15 cellular contexts compared by ENCODE assay signal in genomic region chr1:66415326-66415725, GRCh38.
A peak's percentile ranks its signal among the peaks of the same experiment; 100 is the strongest.
DNase-seq lines count a peak whose midpoint lies in the region; TF ChIP-seq lines count a peak whose summit lies in the region.
"Had no signal": no experiment of that assay in that cellular context is flagged by ENCODE, and none has a peak within 500 bp of the region (broad histone marks: within the 10 kb centered on the region; RNA-seq: fewer than 3 reads in every experiment).

No MANE protein-coding gene starts in this region.

- H3K4me3 ChIP-seq in mammary epithelial cell (replicated peaks in 1 of 3; ENCODE audit: insufficient read depth in 1 of 3, low read depth in 2 of 3, low read length in 3 of 3) = no peak overlapping the region
- H3K4me3 ChIP-seq: BLaER1 treated with 17β-estradiol and CSF1 and Interleukin-3, amounts not matched to agents 10 nM and 100 nM; HAP-1; K562 had no signal

- WGBS in mammary epithelial cell (ENCODE audit: low coverage, missing lambda C conversion rate) = 44% methylated on average over 1 of the region's 1 CpG

- H3K4me1 Mint-ChIP-seq in MCF 10A (ENCODE audit: insufficient read depth, unreplicated experiment) = peaks cover 13% of the 10 kb centered on the region

- no peaks in the 10 kb centered on the region for H3K4me1 ChIP-seq in mammary epithelial cell (ENCODE audit: insufficient read depth, low read length)
- H3K4me1 ChIP-seq: HAP-1 had no signal

- in situ Hi-C loops in mammary epithelial cell (cut with MboI; ENCODE audit: low sequenced_read_pairs in 2 of 2) (no loop called here), KBM-7 (cut with MboI; ENCODE audit: low pct_unique_long_range_greater_than_20kb, low sequenced_read_pairs) (no loop called here)

- no peak overlapping the region for H3K27ac ChIP-seq in mammary epithelial cell (ENCODE audit: insufficient read depth, low read depth, low read length)
- H3K27ac ChIP-seq: BLaER1 treated with 17β-estradiol and CSF1 and Interleukin-3, amounts not matched to agents 10 nM and 100 nM had no signal

- no peaks in the 10 kb centered on the region for H3K9me3 ChIP-seq in mammary epithelial cell (replicated peaks; ENCODE audit: insufficient read depth, low read length)

- no peaks in the 10 kb centered on the region for H3K27me3 Mint-ChIP-seq in MCF 10A (ENCODE audit: insufficient read depth, unreplicated experiment)
- H3K27me3 Mint-ChIP-seq: CD4-positive, alpha-beta T cell had no signal

- no peaks in the 10 kb centered on the region for H3K36me3 ChIP-seq in mammary epithelial cell (ENCODE audit: insufficient read depth, low read length)
- H3K36me3 ChIP-seq: HAP-1 had no signal

- intact Hi-C loops in MCF 10A (cut with micrococcal nuclease) (no loop called here), mammary epithelial cell (cut with micrococcal nuclease) (no loop called here)

- dilution Hi-C loops in mammary epithelial cell (cut with HindIII; ENCODE audit: low sequenced_read_pairs) = no loop called here

- no peaks in the 10 kb centered on the region for H3K79me2 ChIP-seq in mammary epithelial cell (ENCODE audit: insufficient read depth, low read length)

- H3K36me3 Mint-ChIP-seq in MCF 10A (ENCODE audit: insufficient read depth, unreplicated experiment) = no peaks in the 10 kb centered on the region

- no peak overlapping the region for H3K9ac ChIP-seq in mammary epithelial cell (ENCODE audit: insufficient read depth, low read length)
- H3K9ac ChIP-seq: BLaER1 treated with 17β-estradiol and CSF1 and Interleukin-3, amounts not matched to agents 10 nM and 100 nM had no signal

- H3K9me3 Mint-ChIP-seq in MCF 10A (ENCODE audit: unreplicated experiment) = peaks cover 27% of the 10 kb centered on the region

- H3K27ac Mint-ChIP-seq in MCF 10A (ENCODE audit: low read depth, unreplicated experiment) = peak overlapping the region; percentile 17
- H3K27ac Mint-ChIP-seq: CD4-positive, alpha-beta T cell; HFFc6 had no signal

- no peak overlapping the region for H3K4me3 Mint-ChIP-seq in MCF 10A (ENCODE audit: unreplicated experiment)
- H3K4me3 Mint-ChIP-seq: CD4-positive, alpha-beta T cell; HFFc6 had no signal

- no peaks in the 10 kb centered on the region for H4K20me1 ChIP-seq in mammary epithelial cell (ENCODE audit: insufficient read depth, low read length)
- H4K20me1 ChIP-seq: BLaER1 treated with 17β-estradiol and CSF1 and Interleukin-3, amounts not matched to agents 10 nM and 100 nM had no signal

- POLR2A ChIA-PET in MCF 10A (lab: Yijun Ruan, JAX) = no interaction called here

- no peak overlapping the region for H2AFZ ChIP-seq in mammary epithelial cell (ENCODE audit: low read depth, low read length)

- H3K4me2 ChIP-seq in mammary epithelial cell (ENCODE audit: insufficient read depth, low read depth, low read length) = no peak overlapping the region

- peaks cover 2% of the 10 kb centered on the region for H3K27me3 ChIP-seq in mammary epithelial cell (ENCODE audit: insufficient read depth, low read length)

- CTCF ChIA-PET in MCF 10A (lab: Yijun Ruan, JAX) = interaction anchor here (0.7 to 1.1 kb wide), 2 partner anchors 30 to 144 kb away, joined by 3 to 4 read pairs; no protein-coding TSS in a partner anchor
- CTCF ChIA-PET in mammary epithelial cell (lab: Charles Lee; ENCODE audit: low non-redundant PET) = interaction anchor here (0.6 kb wide), 1 partner anchor 21 kb away, joined by 3 read pairs; no protein-coding TSS in a partner anchor

- TF ChIP-seq CTCF in MCF 10A (IDR thresholded peaks at IDR 0.05; ENCODE audit: unreplicated experiment) (no peak), mammary epithelial cell (conservative IDR thresholded peaks at IDR 0.05 in 1 of 2, IDR thresholded peaks at IDR 0.05 in 1 of 2; ENCODE audit: extremely low read depth in 1 of 2, insufficient read depth in 1 of 2, low read depth in 1 of 2, low read length in 2 of 2) (no peak)

- DNase-seq in MCF 10A (ENCODE audit: unreplicated experiment) = no peak
- DNase-seq in mammary epithelial cell = no peak
- DNase-seq in MV-4-11 (lab: John Stamatoyannopoulos, UW) = peak; percentile 19
- peak; percentile 60 for DNase-seq in iris pigment epithelial cell (ENCODE audit: low read depth)
- DNase-seq in kidney tubule cell (ENCODE audit: low spot score) = no peak
- DNase-seq in cerebellar cortex (ENCODE audit: low spot score) = no peak
- DNase-seq in KBM-7 = no peak
- DNase-seq: 8988T; Calu3; CD4-positive, alpha-beta T cell; DMS 273 treated with DMSO at 0.1 percent for 48 hours; HFFc6 had no signal

- BruUV-seq in MCF 10A (replicated peaks; lab: Mats Ljungman, UMichigan) = no TSS peak
- BruUV-seq in mammary epithelial cell (replicated peaks; lab: Mats Ljungman, UMichigan) = no TSS peak

Comparison
In these comparisons a context has a peak if more than half of its experiments do, and no peak if none do; other contexts are left out.
1. DNase-seq: peak in MV-4-11 (single experiment) and iris pigment epithelial cell (single experiment); none in MCF 10A (single experiment), mammary epithelial cell (single experiment), kidney tubule cell (single experiment), cerebellar cortex (single experiment) and KBM-7 (single experiment).